ENCODE assay signal across 10 cellular contexts in genomic region chr4:158929939-158930344, GRCh38.
DNase-seq lines count a peak whose midpoint lies in the region; ATAC-seq and TF ChIP-seq lines count a peak whose summit lies in the region.
"Had no signal": no experiment of that assay in that cellular context is flagged by ENCODE, and none has a peak within 500 bp of the region (broad histone marks: within the 10 kb centered on the region; RNA-seq: fewer than 3 reads in every experiment).

No MANE protein-coding gene starts in this region.

- CTCF ChIA-PET in activated CD4-positive, alpha-beta memory T cell treated with anti-CD3 and anti-CD28 coated beads, Interleukin-2, amount 10 ng/mL, durations not matched to agents 7 days and 5 days (lab: Charles Lee), result no interaction called here

- peak overlapping the region; percentile 44 to 70 for H3K4me3 Mint-ChIP-seq in CD14-positive monocyte
- peak overlapping the region; percentile 55 for H3K4me3 Mint-ChIP-seq in activated CD4-positive, alpha-beta memory T cell treated with anti-CD3 and anti-CD28 coated beads, Interleukin-2, amount 10 ng/mL, durations not matched to agents 7 days and 5 days
- H3K4me3 Mint-ChIP-seq in immature natural killer cell, result peak overlapping the region; percentile 70 to 84 (median 76)
- H3K4me3 Mint-ChIP-seq: endodermal cell had no signal

- DNase-seq in CD14-positive monocyte (ENCODE audit: low spot score) (no peak), immature natural killer cell (peak in 1 of 3 donors; percentile 33)
- DNase-seq in activated CD4-positive, alpha-beta memory T cell treated with anti-CD3 and anti-CD28 coated beads, Interleukin-2, amount 10 ng/mL, durations not matched to agents 7 days and 5 days, result no peak
- DNase-seq in stimulated activated CD4-positive, alpha-beta T cell treated with anti-CD3 and anti-CD28 coated beads, Interleukin-4, amount 100 ng/mL, for 4 hours, result no peak
- DNase-seq: endodermal cell, islet precursor cell had no signal

- no peak for TF ChIP-seq CTCF in CD14-positive monocyte (IDR thresholded peaks at IDR 0.05)

- H3K27ac Mint-ChIP-seq in CD14-positive monocyte (peak overlapping the region in 4 of 7 donors; percentile 26 to 59 (median 46)), immature natural killer cell (peak overlapping the region; percentile 51 to 89 (median 73))
- H3K27ac Mint-ChIP-seq in activated CD4-positive, alpha-beta memory T cell treated with anti-CD3 and anti-CD28 coated beads, Interleukin-2, amount 10 ng/mL, durations not matched to agents 7 days and 5 days, result peak overlapping the region; percentile 41
- H3K27ac Mint-ChIP-seq: endodermal cell had no signal

- H3K9me3 Mint-ChIP-seq in CD14-positive monocyte (peaks cover 3 to 19% (median 5%) of the 10 kb centered on the region in 7 donors), immature natural killer cell (peaks cover 0 to 2% (median 0%) of the 10 kb centered on the region in 6 donors)
- H3K9me3 Mint-ChIP-seq in activated CD4-positive, alpha-beta memory T cell treated with anti-CD3 and anti-CD28 coated beads, Interleukin-2, amount 10 ng/mL, durations not matched to agents 7 days and 5 days, result peaks cover 3% of the 10 kb centered on the region

- H3K27me3 Mint-ChIP-seq in CD14-positive monocyte (ENCODE audit: low read depth in 3 of 3), result no peaks in the 10 kb centered on the region
- H3K27me3 Mint-ChIP-seq in activated CD4-positive, alpha-beta memory T cell treated with anti-CD3 and anti-CD28 coated beads, Interleukin-2, amount 10 ng/mL, durations not matched to agents 7 days and 5 days, result no peaks in the 10 kb centered on the region
- H3K27me3 Mint-ChIP-seq in immature natural killer cell (ENCODE audit: low read depth in 3 of 3), result peaks cover 1 to 4% (median 3%) of the 10 kb centered on the region in 3 donors

- intact Hi-C loops in CD14-positive monocyte (cut with micrococcal nuclease), result no loop called here

- POLR2A ChIA-PET in activated CD4-positive, alpha-beta memory T cell treated with anti-CD3 and anti-CD28 coated beads, Interleukin-2, amount 10 ng/mL, durations not matched to agents 7 days and 5 days (lab: Charles Lee), result no interaction called here

- H3K4me1 Mint-ChIP-seq in CD14-positive monocyte (peaks cover 12% of the 10 kb centered on the region), immature natural killer cell (peaks cover 22 to 25% of the 10 kb centered on the region in 2 donors)
- peaks cover 10% of the 10 kb centered on the region for H3K4me1 Mint-ChIP-seq in activated CD4-positive, alpha-beta memory T cell treated with anti-CD3 and anti-CD28 coated beads, Interleukin-2, amount 10 ng/mL, durations not matched to agents 7 days and 5 days
- H3K4me1 Mint-ChIP-seq: endodermal cell had no signal

- H3K36me3 Mint-ChIP-seq in CD14-positive monocyte, result no peaks in the 10 kb centered on the region
- no peaks in the 10 kb centered on the region for H3K36me3 Mint-ChIP-seq in activated CD4-positive, alpha-beta memory T cell treated with anti-CD3 and anti-CD28 coated beads, Interleukin-2, amount 10 ng/mL, durations not matched to agents 7 days and 5 days (ENCODE audit: low read depth)
- peaks cover 0 to 8% (median 0%) of the 10 kb centered on the region in 3 donors for H3K36me3 Mint-ChIP-seq in immature natural killer cell

- ATAC-seq in GM21529 (IDR thresholded peaks at IDR 0.05; ENCODE audit: unreplicated experiment), result peak; percentile 55
- no peak for ATAC-seq in HG03521 (IDR thresholded peaks at IDR 0.05; ENCODE audit: unreplicated experiment)
- no peak for ATAC-seq in GM21367 (IDR thresholded peaks at IDR 0.05; ENCODE audit: unreplicated experiment)
- no peak for ATAC-seq in HG03469 (IDR thresholded peaks at IDR 0.05; ENCODE audit: unreplicated experiment)
